In the genomic region with DNA sequence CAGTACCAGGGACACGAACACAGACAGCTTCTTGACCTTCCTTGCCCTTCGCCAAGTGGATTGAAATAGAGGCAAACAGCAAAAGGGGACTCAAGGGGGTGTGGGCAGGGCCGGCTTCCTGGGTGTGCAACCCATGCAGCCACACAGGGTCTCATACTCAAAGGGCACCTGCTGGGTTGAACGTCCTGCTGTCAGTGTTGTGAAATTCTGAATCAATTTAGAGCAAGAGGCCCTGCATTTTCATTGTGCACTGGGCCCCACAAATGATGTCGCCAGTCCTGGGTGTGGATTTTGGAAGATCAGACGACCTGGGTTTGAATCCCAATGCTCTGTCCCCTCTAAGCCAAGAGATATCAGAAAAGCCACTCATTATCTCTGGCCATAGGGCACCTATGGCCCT, we compare ENCODE assay signal across 12 cellular contexts.
"Had no signal": no experiment of that assay in that cellular context is flagged by ENCODE, and none has a peak within 500 bp of the region (broad histone marks: within the 10 kb centered on the region; RNA-seq: fewer than 3 reads in every experiment).

No MANE protein-coding gene starts in this region.

- H3K36me3 ChIP-seq: gastroesophageal sphincter, SJSA1, transverse colon had no signal

- H3K9me3 ChIP-seq: gastroesophageal sphincter, SJSA1, transverse colon had no signal

- H3K27me3 ChIP-seq: gastroesophageal sphincter, transverse colon had no signal

- DNase-seq: activated CD4-positive, alpha-beta memory T cell treated with anti-CD3 and anti-CD28 coated beads, Interleukin-2, amount 10 ng/mL, durations not matched to agents 7 days and 5 days; activated naive CD4-positive, alpha-beta T cell; activated T-cell treated with anti-CD3 and anti-CD28 coated beads, Interleukin-2, amount 50 U/mL, for 72 hours; aorta; hippocampal formation; mesendoderm; SW 1271; transverse colon had no signal

- FAIRE-seq: colon, small intestine had no signal

- H3K4me1 ChIP-seq: gastroesophageal sphincter, SJSA1 had no signal

- ATAC-seq: activated T-cell treated with anti-CD3 and anti-CD28 coated beads, Interleukin-2, amount 50 U/mL, for 72 hours; gastroesophageal sphincter had no signal

- H3K4me3 ChIP-seq: gastroesophageal sphincter, SJSA1, transverse colon had no signal

- H3K27ac ChIP-seq: gastroesophageal sphincter, SJSA1 had no signal
